In the genomic region with DNA sequence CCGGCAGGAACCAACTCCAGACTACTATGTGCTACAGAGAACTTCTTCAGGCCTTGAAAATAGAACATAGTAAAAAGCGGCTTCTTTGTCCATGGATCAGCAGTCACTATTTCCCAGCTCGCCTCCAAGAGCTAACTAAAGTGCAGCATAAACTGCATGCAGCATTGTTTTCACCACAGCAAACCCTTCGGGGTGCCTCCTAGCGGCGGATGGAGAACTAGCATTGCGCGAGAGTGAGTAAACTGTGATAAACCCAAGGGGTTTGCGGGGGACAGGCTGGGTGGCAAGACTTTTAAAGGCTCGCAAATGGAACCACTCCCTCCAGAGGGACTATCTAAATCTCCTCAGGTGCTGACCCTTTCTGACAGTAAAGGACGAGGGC, we compare ENCODE assay signal across 8 cellular contexts. TPM values are rescaled to one million over a fixed set of nuclear protein-coding genes. Genes with fewer than 3 reads are reported as not detected.
A peak's percentile ranks its signal among the peaks of the same experiment; 100 is the strongest.
DNase-seq lines count a peak whose midpoint lies in the region; ATAC-seq and TF ChIP-seq lines count a peak whose summit lies in the region.

No MANE protein-coding gene starts in this region.

- no CpG with 5 or more reads among the region's 11 CpGs for WGBS in mesendoderm (ENCODE audit: extremely low coverage, insufficient coverage, low lambda C conversion rate)

- no peak overlapping the region for H4K8ac ChIP-seq in mesendoderm (ENCODE audit: low read depth, low read length)

- H3K23ac ChIP-seq in mesendoderm (ENCODE audit: low read length), result no peak overlapping the region

- no peaks in the 10 kb centered on the region for H3K79me1 ChIP-seq in mesendoderm (ENCODE audit: low read length)

- peak; percentile 25 for DNase-seq in MV-4-11 (lab: John Stamatoyannopoulos, UW)
- peak in 4 of 10 donors; percentile 23 to 62 (median 47) for DNase-seq in dorsolateral prefrontal cortex
- peak; percentile 88 for DNase-seq in mesendoderm
- DNase-seq in NCI-H1694 (lab: John Stamatoyannopoulos, UW), result no peak

- no peak overlapping the region for H4K5ac ChIP-seq in mesendoderm (ENCODE audit: low read length)

- peak overlapping the region; percentile 22 for H2BK5ac ChIP-seq in mesendoderm (ENCODE audit: low read length)

- H3K4me3 ChIP-seq in dorsolateral prefrontal cortex, result peak overlapping the region in 52 of 59 donors; percentile 6 to 65 (median 44)
- H3K4me3 ChIP-seq in mesendoderm (ENCODE audit: low read length), result peak overlapping the region; percentile 60

- H2AK5ac ChIP-seq in mesendoderm (ENCODE audit: low read length), result no peak overlapping the region

- H2BK120ac ChIP-seq in mesendoderm (ENCODE audit: low read depth, low read length), result no peak overlapping the region

- TF ChIP-seq CTCF in GM12873 (IDR thresholded peaks at IDR 0.05; ENCODE audit: insufficient read depth, low read depth, low read length, missing control alignments) (peak; percentile 65), dorsolateral prefrontal cortex (IDR thresholded peaks at IDR 0.05 in 54 of 56, conservative IDR thresholded peaks at IDR 0.05 in 2 of 56; ENCODE audit: low read depth in 1 of 56, partially characterized antibody in 56 of 56) (peak in 53 of 56 donors; percentile 25 to 64 (median 53))

- no peaks in the 10 kb centered on the region for H3K79me2 ChIP-seq in mesendoderm (ENCODE audit: control insufficient read depth, insufficient read depth, low read length)

- H3K27ac ChIP-seq in dorsolateral prefrontal cortex, result no peak overlapping the region
- no peak overlapping the region for H3K27ac ChIP-seq in mesendoderm (ENCODE audit: low read depth, low read length)

- H3K36me3 ChIP-seq in mesendoderm (ENCODE audit: control insufficient read depth, insufficient read depth, low read length), result no peaks in the 10 kb centered on the region

- ATAC-seq in GM21737 (IDR thresholded peaks at IDR 0.05; ENCODE audit: unreplicated experiment), result no peak
- ATAC-seq in GM21447 (IDR thresholded peaks at IDR 0.05; ENCODE audit: unreplicated experiment), result no peak
- no peak for ATAC-seq in HG02970 (IDR thresholded peaks at IDR 0.05; ENCODE audit: low FRiP score, unreplicated experiment)

- H3K9ac ChIP-seq in mesendoderm (ENCODE audit: low read length), result peak overlapping the region; percentile 83

- H3K56ac ChIP-seq in mesendoderm (ENCODE audit: low read length), result peak overlapping the region; percentile 89

- peak overlapping the region; percentile 85 for H3K4me2 ChIP-seq in mesendoderm (ENCODE audit: low read length)

- intact Hi-C loops in dorsolateral prefrontal cortex (cut with DNase I), result loop anchor here in 1 of 2 donors (10.0 kb wide), 1 partner anchor 354 kb away; no protein-coding TSS in a partner anchor

- no peaks in the 10 kb centered on the region for H3K4me1 ChIP-seq in mesendoderm (ENCODE audit: control insufficient read depth, low read depth, low read length)

- no peak overlapping the region for H3K4ac ChIP-seq in mesendoderm (ENCODE audit: low read depth, low read length)

- no peak overlapping the region for H3K18ac ChIP-seq in mesendoderm (ENCODE audit: low read length)

- peaks cover 0 to 46% (median 17%) of the 10 kb centered on the region in 45 donors for H3K27me3 ChIP-seq in dorsolateral prefrontal cortex
- no peaks in the 10 kb centered on the region for H3K27me3 ChIP-seq in mesendoderm (ENCODE audit: insufficient read depth, low read length, poor library complexity)

- H2BK15ac ChIP-seq in mesendoderm (replicated peaks; ENCODE audit: low read depth), result no peak overlapping the region

RNA-seq across cellular contexts. Expression of gene SGCG, which starts 21.6 kb away (rescaled TPM):
- total RNA-seq in dorsolateral prefrontal cortex, result 1 to 10 TPM in 51 of 120 experiments, under 1 TPM in 60, not detected in 9; 0.29 to 3.0 (median 0.94) TPM
- polyA plus RNA-seq in mesendoderm (2013, experiment 1 of 2), result 1.0 TPM
- polyA plus RNA-seq in mesendoderm (2013, experiment 2 of 2), result 1.1 TPM
